Comparison of ENCODE assay signal across 1 cellular context in the genomic region with DNA sequence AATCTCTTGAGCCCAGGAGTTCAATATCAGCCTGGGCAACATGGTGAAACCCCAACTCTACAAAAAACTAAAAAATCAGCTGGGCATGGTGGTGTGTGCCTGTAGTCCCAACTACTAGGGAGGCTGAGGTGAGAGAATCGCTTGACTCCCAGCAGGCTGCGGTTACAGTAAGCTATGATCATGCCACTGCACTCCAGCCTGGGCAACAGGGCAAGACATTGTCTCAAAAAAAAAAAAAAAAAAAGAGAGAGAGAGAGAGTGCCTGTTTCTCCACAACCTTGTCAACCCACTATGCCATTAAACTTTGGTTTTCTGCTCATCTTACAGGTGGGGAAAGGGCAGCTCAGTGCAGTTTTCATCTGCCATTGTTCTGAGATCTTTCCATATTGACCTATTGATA.
TF ChIP-seq lines count a peak whose summit lies in the region.

No MANE protein-coding gene starts in this region.

TF ChIP-seq in IMR-90, 13 proteins besides CTCF, POLR2A, EP300 and RAD21:
- no peak for TF ChIP-seq BHLHE40 (IDR thresholded peaks at IDR 0.05; ENCODE audit: low read depth, low read length)
- TF ChIP-seq, protein P1, sequence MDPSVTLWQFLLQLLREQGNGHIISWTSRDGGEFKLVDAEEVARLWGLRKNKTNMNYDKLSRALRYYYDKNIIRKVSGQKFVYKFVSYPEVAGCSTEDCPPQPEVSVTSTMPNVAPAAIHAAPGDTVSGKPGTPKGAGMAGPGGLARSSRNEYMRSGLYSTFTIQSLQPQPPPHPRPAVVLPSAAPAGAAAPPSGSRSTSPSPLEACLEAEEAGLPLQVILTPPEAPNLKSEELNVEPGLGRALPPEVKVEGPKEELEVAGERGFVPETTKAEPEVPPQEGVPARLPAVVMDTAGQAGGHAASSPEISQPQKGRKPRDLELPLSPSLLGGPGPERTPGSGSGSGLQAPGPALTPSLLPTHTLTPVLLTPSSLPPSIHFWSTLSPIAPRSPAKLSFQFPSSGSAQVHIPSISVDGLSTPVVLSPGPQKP (IDR thresholded peaks at IDR 0.05; ENCODE audit: borderline replicate concordance, low read depth, low read length): no peak
- TF ChIP-seq, protein P2, sequence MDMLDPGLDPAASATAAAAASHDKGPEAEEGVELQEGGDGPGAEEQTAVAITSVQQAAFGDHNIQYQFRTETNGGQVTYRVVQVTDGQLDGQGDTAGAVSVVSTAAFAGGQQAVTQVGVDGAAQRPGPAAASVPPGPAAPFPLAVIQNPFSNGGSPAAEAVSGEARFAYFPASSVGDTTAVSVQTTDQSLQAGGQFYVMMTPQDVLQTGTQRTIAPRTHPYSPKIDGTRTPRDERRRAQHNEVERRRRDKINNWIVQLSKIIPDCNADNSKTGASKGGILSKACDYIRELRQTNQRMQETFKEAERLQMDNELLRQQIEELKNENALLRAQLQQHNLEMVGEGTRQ (IDR thresholded peaks at IDR 0.05; ENCODE audit: low read depth, low read length): no peak
- TF ChIP-seq NFE2L2 (IDR thresholded peaks at IDR 0.05; ENCODE audit: low read depth, low read length): no peak
- TF ChIP-seq MAZ (IDR thresholded peaks at IDR 0.05; ENCODE audit: borderline replicate concordance, low read depth, low read length): no peak
- no peak for TF ChIP-seq MXI1 (IDR thresholded peaks at IDR 0.05; ENCODE audit: borderline replicate concordance, low read depth, low read length)
- no peak for TF ChIP-seq FOS (IDR thresholded peaks at IDR 0.05; ENCODE audit: low read depth, low read length)
- no peak for TF ChIP-seq SMC3 (IDR thresholded peaks at IDR 0.05; ENCODE audit: low read depth, low read length)
- TF ChIP-seq RFX5 (IDR thresholded peaks at IDR 0.05; ENCODE audit: low read depth, low read length): no peak
- no peak for TF ChIP-seq RCOR1 (IDR thresholded peaks at IDR 0.05; ENCODE audit: insufficient replicate concordance, low read length)
- no peak for TF ChIP-seq CHD1 (IDR thresholded peaks at IDR 0.05; ENCODE audit: low read depth, low read length)
- no peak for TF ChIP-seq CEBPB (IDR thresholded peaks at IDR 0.05; ENCODE audit: low read depth, low read length)
- no peak for TF ChIP-seq MAFK (IDR thresholded peaks at IDR 0.05; ENCODE audit: low read depth, low read length)
